In genomic region chr4:6894528-6895498, GRCh38 we compare ENCODE assay signal across 1 cellular context.
TF ChIP-seq lines count a peak whose summit lies in the region.

No MANE protein-coding gene starts in this region.

TF ChIP-seq in HepG2, 621 proteins besides CTCF, POLR2A, EP300 and RAD21 (continued from another document):
- TF ChIP-seq, protein P1, sequence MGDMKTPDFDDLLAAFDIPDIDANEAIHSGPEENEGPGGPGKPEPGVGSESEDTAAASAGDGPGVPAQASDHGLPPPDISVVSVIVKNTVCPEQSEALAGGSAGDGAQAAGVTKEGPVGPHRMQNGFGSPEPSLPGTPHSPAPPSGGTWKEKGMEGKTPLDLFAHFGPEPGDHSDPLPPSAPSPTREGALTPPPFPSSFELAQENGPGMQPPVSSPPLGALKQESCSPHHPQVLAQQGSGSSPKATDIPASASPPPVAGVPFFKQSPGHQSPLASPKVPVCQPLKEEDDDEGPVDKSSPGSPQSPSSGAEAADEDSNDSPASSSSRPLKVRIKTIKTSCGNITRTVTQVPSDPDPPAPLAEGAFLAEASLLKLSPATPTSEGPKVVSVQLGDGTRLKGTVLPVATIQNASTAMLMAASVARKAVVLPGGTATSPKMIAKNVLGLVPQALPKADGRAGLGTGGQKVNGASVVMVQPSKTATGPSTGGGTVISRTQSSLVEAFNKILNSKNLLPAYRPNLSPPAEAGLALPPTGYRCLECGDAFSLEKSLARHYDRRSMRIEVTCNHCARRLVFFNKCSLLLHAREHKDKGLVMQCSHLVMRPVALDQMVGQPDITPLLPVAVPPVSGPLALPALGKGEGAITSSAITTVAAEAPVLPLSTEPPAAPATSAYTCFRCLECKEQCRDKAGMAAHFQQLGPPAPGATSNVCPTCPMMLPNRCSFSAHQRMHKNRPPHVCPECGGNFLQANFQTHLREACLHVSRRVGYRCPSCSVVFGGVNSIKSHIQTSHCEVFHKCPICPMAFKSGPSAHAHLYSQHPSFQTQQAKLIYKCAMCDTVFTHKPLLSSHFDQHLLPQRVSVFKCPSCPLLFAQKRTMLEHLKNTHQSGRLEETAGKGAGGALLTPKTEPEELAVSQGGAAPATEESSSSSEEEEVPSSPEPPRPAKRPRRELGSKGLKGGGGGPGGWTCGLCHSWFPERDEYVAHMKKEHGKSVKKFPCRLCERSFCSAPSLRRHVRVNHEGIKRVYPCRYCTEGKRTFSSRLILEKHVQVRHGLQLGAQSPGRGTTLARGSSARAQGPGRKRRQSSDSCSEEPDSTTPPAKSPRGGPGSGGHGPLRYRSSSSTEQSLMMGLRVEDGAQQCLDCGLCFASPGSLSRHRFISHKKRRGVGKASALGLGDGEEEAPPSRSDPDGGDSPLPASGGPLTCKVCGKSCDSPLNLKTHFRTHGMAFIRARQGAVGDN (CRISPR knock-in tag; IDR thresholded peaks at IDR 0.05): peak; percentile 46
- TF ChIP-seq CBFB (CRISPR knock-in tag; IDR thresholded peaks at IDR 0.05) (no peak), BHLHE40 (IDR thresholded peaks at IDR 0.05; ENCODE audit: low read length) (no peak), ZNF274 (CRISPR knock-in tag; IDR thresholded peaks at IDR 0.05) (no peak), ZNF253 (CRISPR knock-in tag; IDR thresholded peaks at IDR 0.05; ENCODE audit: borderline replicate concordance) (peak; percentile 27; the same call in 1 of the 2 replicates), ZBTB38 (CRISPR knock-in tag; IDR thresholded peaks at IDR 0.05) (peak; percentile 74; the same call in 1 of the 2 replicates), ZNF121 (CRISPR knock-in tag; IDR thresholded peaks at IDR 0.05) (peak; percentile 67), ZNF891 (CRISPR knock-in tag; IDR thresholded peaks at IDR 0.05) (0 out of 2 replicates have a peak, but pooled peaks have one; percentile 26)
